30 cellular contexts compared by ENCODE assay signal in the genomic region with DNA sequence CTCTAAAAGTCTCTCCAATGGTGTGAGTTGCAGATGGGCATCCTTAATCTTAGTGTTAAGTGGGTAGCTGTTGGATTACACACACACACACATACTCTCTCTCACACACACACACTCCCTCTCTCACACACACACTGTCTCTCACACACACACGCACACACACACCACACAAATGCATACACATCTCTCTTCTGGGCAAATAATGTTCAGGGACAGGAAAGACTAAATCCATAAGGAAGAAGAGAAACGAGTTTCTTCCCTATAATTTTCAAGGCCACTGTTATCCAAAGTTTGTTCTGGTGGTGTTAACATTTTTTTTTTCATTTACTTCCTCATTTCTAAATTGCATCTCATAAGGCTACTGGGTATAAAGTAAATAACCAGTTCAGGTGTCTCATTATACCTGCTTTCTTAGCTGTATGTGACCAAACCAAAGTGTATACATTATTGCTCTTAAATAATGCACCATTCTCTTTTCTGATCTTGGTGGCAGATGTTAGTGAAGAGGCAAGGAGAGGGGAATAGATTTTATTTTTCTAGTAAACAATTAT.
"Had no signal": no experiment of that assay in that cellular context is flagged by ENCODE, and none has a peak within 500 bp of the region (broad histone marks: within the 10 kb centered on the region; RNA-seq: fewer than 3 reads in every experiment).

No MANE protein-coding gene starts in this region.

- H3K27ac Mint-ChIP-seq: activated B cell treated with CpG ODN at 0.5 μM for 24 hours; activated CD4-positive, alpha-beta memory T cell treated with anti-CD3 and anti-CD28 coated beads, Interleukin-2, amount 10 ng/mL, durations not matched to agents 7 days and 5 days; activated CD8-positive, alpha-beta memory T cell treated with anti-CD3 and anti-CD28 coated beads, Interleukin-2, amount 10 ng/mL, durations not matched to agents 7 days and 5 days; activated naive CD4-positive, alpha-beta T cell treated with anti-CD3 and anti-CD28 coated beads, Interleukin-2, amount 10 ng/mL, durations not matched to agents 7 days and 5 days; activated naive CD8-positive, alpha-beta T cell; activated naive CD8-positive, alpha-beta T cell treated with anti-CD3 and anti-CD28 coated beads, Interleukin-2, amount 50 U/mL, for 24 hours; brain had no signal

- H3K4me1 Mint-ChIP-seq: activated B cell treated with CpG ODN at 0.5 μM for 24 hours; activated CD8-positive, alpha-beta memory T cell treated with anti-CD3 and anti-CD28 coated beads, Interleukin-2, amount 10 ng/mL, durations not matched to agents 7 days and 5 days; activated naive CD4-positive, alpha-beta T cell treated with anti-CD3 and anti-CD28 coated beads, Interleukin-2, amount 10 ng/mL, durations not matched to agents 7 days and 5 days; activated naive CD8-positive, alpha-beta T cell treated with anti-CD3 and anti-CD28 coated beads, Interleukin-2, amount 50 U/mL, for 24 hours; brain had no signal

- H3K4me3 Mint-ChIP-seq: activated B cell treated with CpG ODN at 0.5 μM for 24 hours; activated CD4-positive, alpha-beta memory T cell treated with anti-CD3 and anti-CD28 coated beads, Interleukin-2, amount 10 ng/mL, durations not matched to agents 7 days and 5 days; activated CD8-positive, alpha-beta memory T cell treated with anti-CD3 and anti-CD28 coated beads, Interleukin-2, amount 10 ng/mL, durations not matched to agents 7 days and 5 days; activated naive CD4-positive, alpha-beta T cell treated with anti-CD3 and anti-CD28 coated beads, Interleukin-2, amount 10 ng/mL, durations not matched to agents 7 days and 5 days; activated naive CD8-positive, alpha-beta T cell; activated naive CD8-positive, alpha-beta T cell treated with anti-CD3 and anti-CD28 coated beads, Interleukin-2, amount 50 U/mL, for 24 hours; brain had no signal

- H3K36me3 Mint-ChIP-seq: activated CD8-positive, alpha-beta memory T cell treated with anti-CD3 and anti-CD28 coated beads, Interleukin-2, amount 10 ng/mL, durations not matched to agents 7 days and 5 days; activated naive CD4-positive, alpha-beta T cell treated with anti-CD3 and anti-CD28 coated beads, Interleukin-2, amount 10 ng/mL, durations not matched to agents 7 days and 5 days; activated naive CD8-positive, alpha-beta T cell; brain had no signal

- H3K4me3 ChIP-seq: PC-9 had no signal

- H3K27me3 Mint-ChIP-seq: activated naive CD8-positive, alpha-beta T cell treated with anti-CD3 and anti-CD28 coated beads, Interleukin-2, amount 50 U/mL, for 24 hours had no signal

- H3K27ac ChIP-seq: PC-9, RWPE1, VCaP had no signal

- DNase-seq: activated B cell treated with CpG ODN at 0.5 μM for 24 hours; activated CD4-positive, alpha-beta memory T cell treated with anti-CD3 and anti-CD28 coated beads, Interleukin-2, amount 10 ng/mL, durations not matched to agents 7 days and 5 days; activated CD4-positive, alpha-beta T cell treated with anti-CD3 and anti-CD28 coated beads for 4 hours; activated CD4-positive, alpha-beta T cell treated with anti-CD3 and anti-CD28 coated beads, Interleukin-2, amount 50 U/mL, for 1 hour; activated CD4-positive, CD25-positive, alpha-beta regulatory T cell treated with anti-CD3 and anti-CD28 coated beads, Interleukin-2, amount 50 U/mL, for 72 hours; activated CD8-positive, alpha-beta memory T cell treated with anti-CD3 and anti-CD28 coated beads for 24 hours; activated CD8-positive, alpha-beta memory T cell treated with anti-CD3 and anti-CD28 coated beads, Interleukin-2, amount 10 ng/mL, durations not matched to agents 7 days and 5 days; activated CD8-positive, alpha-beta memory T cell treated with anti-CD3 and anti-CD28 coated beads, Interleukin-2, amount 50 U/mL, for 48 hours; activated effector memory CD4-positive, alpha-beta T cell treated with Interleukin-2 at 50 U/mL for 16 hours; activated naive CD4-positive, alpha-beta T cell treated with anti-CD3 and anti-CD28 coated beads, Interleukin-2, amount 10 ng/mL, durations not matched to agents 7 days and 5 days; activated naive CD8-positive, alpha-beta T cell treated with anti-CD3 and anti-CD28 coated beads, Interleukin-2, amount 50 U/mL, for 24 hours; activated T-cell treated with anti-CD3 and anti-CD28 coated beads, Interleukin-2, amount 50 U/mL, for 48 hours; anterior cingulate cortex; caudate nucleus; NCI-H1105; NCI-H1417 treated with DMSO at 0.1 percent for 48 hours; NCI-H187 treated with DMSO at 0.1 percent for 48 hours; NCI-H226; NCI-H446 treated with DMSO at 0.1 percent for 48 hours; NK-92 treated with Interleukin-12 subunit alpha and Interleukin-12 subunit beta, amount 100 ng/mL, for 24 hours; PC-9; SIG-M5; SW 1271; T-helper 1 cell; T-helper 2 cell; T-helper 9 cell had no signal

- H3K9me3 Mint-ChIP-seq: activated CD4-positive, alpha-beta memory T cell treated with anti-CD3 and anti-CD28 coated beads, Interleukin-2, amount 10 ng/mL, durations not matched to agents 7 days and 5 days; activated naive CD4-positive, alpha-beta T cell treated with anti-CD3 and anti-CD28 coated beads, Interleukin-2, amount 10 ng/mL, durations not matched to agents 7 days and 5 days; activated naive CD8-positive, alpha-beta T cell treated with anti-CD3 and anti-CD28 coated beads, Interleukin-2, amount 50 U/mL, for 24 hours had no signal
